15 cellular contexts compared by ENCODE assay signal in genomic region chr1:29416825-29417557, GRCh38.
A peak's percentile ranks its signal among the peaks of the same experiment; 100 is the strongest.
DNase-seq lines count a peak whose midpoint lies in the region; ATAC-seq and TF ChIP-seq lines count a peak whose summit lies in the region.
"Had no signal": no experiment of that assay in that cellular context is flagged by ENCODE, and none has a peak within 500 bp of the region (broad histone marks: within the 10 kb centered on the region; RNA-seq: fewer than 3 reads in every experiment).

No MANE protein-coding gene starts in this region.

- H3K4me3 ChIP-seq in SK-N-SH (ENCODE audit: low read depth in 2 of 2, low read length in 1 of 2): no peak overlapping the region
- no peak overlapping the region for H3K4me3 ChIP-seq in foreskin fibroblast (ENCODE audit: low read depth in 1 of 2, low read length in 2 of 2)
- no peak overlapping the region for H3K4me3 ChIP-seq in smooth muscle cell
- H3K4me3 ChIP-seq: suprapubic skin had no signal

- H3K9me2 ChIP-seq in SK-N-SH: no peaks in the 10 kb centered on the region

- TF ChIP-seq CTCF in SK-N-SH (IDR thresholded peaks at IDR 0.05) (no peak), foreskin fibroblast (IDR thresholded peaks at IDR 0.05; ENCODE audit: low read depth, low read length) (no peak), osteocyte (IDR thresholded peaks at IDR 0.05) (no peak), smooth muscle cell (IDR thresholded peaks at IDR 0.05; ENCODE audit: borderline replicate concordance, insufficient read depth, poor library complexity, severe bottlenecking) (no peak)

- H3F3A ChIP-seq in SK-N-SH (replicated peaks; ENCODE audit: insufficient read depth) (no peaks in the 10 kb centered on the region), smooth muscle cell (ENCODE audit: low read depth) (no peaks in the 10 kb centered on the region)

- ATAC-seq in SK-N-SH treated with all-trans-retinoic acid at 6 μM for 48 hours: no peak

- H3K4me1 Mint-ChIP-seq in osteocyte (ENCODE audit: unreplicated experiment): no peaks in the 10 kb centered on the region
- H3K4me1 Mint-ChIP-seq: CD8-positive, alpha-beta memory T cell; neural crest cell had no signal

- H3K27ac Mint-ChIP-seq in osteocyte (ENCODE audit: unreplicated experiment): no peak overlapping the region
- H3K27ac Mint-ChIP-seq: CD8-positive, alpha-beta memory T cell had no signal

- no peaks in the 10 kb centered on the region for H4K20me1 ChIP-seq in SK-N-SH (ENCODE audit: insufficient read depth)
- H4K20me1 ChIP-seq in smooth muscle cell (ENCODE audit: low read depth): no peaks in the 10 kb centered on the region

- no peak for TF ChIP-seq RAD21 in SK-N-SH (IDR thresholded peaks at IDR 0.05; ENCODE audit: low read length)

- H3K9me3 ChIP-seq in SK-N-SH (no peaks in the 10 kb centered on the region), smooth muscle cell (replicated peaks; ENCODE audit: low read depth) (no peaks in the 10 kb centered on the region)

- H3K27me3 ChIP-seq in SK-N-SH (ENCODE audit: insufficient read depth) (no peaks in the 10 kb centered on the region), smooth muscle cell (ENCODE audit: low read depth) (peaks cover 6% of the 10 kb centered on the region)

- H3K79me2 ChIP-seq in SK-N-SH (ENCODE audit: insufficient read depth) (no peaks in the 10 kb centered on the region), smooth muscle cell (ENCODE audit: low read depth) (no peaks in the 10 kb centered on the region)

- H3K9ac ChIP-seq in SK-N-SH: no peak overlapping the region
- no peak overlapping the region for H3K9ac ChIP-seq in smooth muscle cell (ENCODE audit: low read depth)

- no peak for TF ChIP-seq EP300 in SK-N-SH (IDR thresholded peaks at IDR 0.05; ENCODE audit: borderline replicate concordance in 1 of 2, low read depth in 1 of 2, low read length in 1 of 2)

- peak overlapping the region in 1 of 2 experiments; percentile 53; a peak in 2 of 4 replicates for H3K27ac ChIP-seq in SK-N-SH (ENCODE audit: low read depth in 2 of 2, low read length in 1 of 2)
- no peak overlapping the region for H3K27ac ChIP-seq in smooth muscle cell (ENCODE audit: low read depth)
- H3K27ac ChIP-seq: 22Rv1, suprapubic skin had no signal

- WGBS in SK-N-SH (ENCODE audit: low lambda C conversion rate): 52% methylated on average over 12 of the region's 14 CpGs
- WGBS in smooth muscle cell (ENCODE audit: low lambda C conversion rate): 83% methylated on average over 14 of the region's 14 CpGs

- no peak overlapping the region for H3K4me2 ChIP-seq in SK-N-SH
- H3K4me2 ChIP-seq in smooth muscle cell: no peak overlapping the region

- H3K27me3 Mint-ChIP-seq in osteocyte (ENCODE audit: unreplicated experiment): peaks cover 3% of the 10 kb centered on the region

- POLR2A ChIA-PET in SK-N-SH (lab: Yijun Ruan, JAX): no interaction called here

- H2AFZ ChIP-seq in SK-N-SH (ENCODE audit: low read depth): no peak overlapping the region
- H2AFZ ChIP-seq in smooth muscle cell (ENCODE audit: low read depth): no peak overlapping the region

- no peaks in the 10 kb centered on the region for H3K36me3 ChIP-seq in SK-N-SH (replicated peaks in 1 of 2; ENCODE audit: control insufficient read depth in 1 of 2, insufficient read depth in 2 of 2, low read length in 1 of 2)
- no peaks in the 10 kb centered on the region for H3K36me3 ChIP-seq in smooth muscle cell (ENCODE audit: low read depth)
- H3K36me3 ChIP-seq: suprapubic skin had no signal

- DNase-seq in SK-N-SH (no peak), foreskin fibroblast (peak; percentile 15 to 20), osteocyte (ENCODE audit: extremely low spot score, unreplicated experiment) (peak; percentile 75), retina (no peak), smooth muscle cell (lab: John Stamatoyannopoulos, UW; ENCODE audit: unreplicated experiment) (no peak)
- DNase-seq in central memory CD4-positive, alpha-beta T cell: no peak
- no peak for DNase-seq in stimulated activated CD8-positive, alpha-beta memory T cell treated with anti-CD3 and anti-CD28 coated beads, Interleukin-4, amount 100 ng/mL, for 48 hours
- DNase-seq: caudate nucleus; CD8-positive, alpha-beta memory T cell; Kasumi-1; NCI-H446 treated with DMSO at 0.1 percent for 48 hours had no signal

- peaks cover 0 to 25% of the 10 kb centered on the region in 2 experiments; a peak in 1 of 4 replicates for H3K4me1 ChIP-seq in SK-N-SH (ENCODE audit: control insufficient read depth in 1 of 2, insufficient read depth in 2 of 2, low read depth in 1 of 2, low read length in 1 of 2)
- H3K4me1 ChIP-seq in smooth muscle cell (ENCODE audit: low read depth): no peaks in the 10 kb centered on the region
- H3K4me1 ChIP-seq: suprapubic skin had no signal

- H3K36me3 Mint-ChIP-seq in osteocyte (ENCODE audit: unreplicated experiment): no peaks in the 10 kb centered on the region
- H3K36me3 Mint-ChIP-seq: CD8-positive, alpha-beta memory T cell had no signal

- peaks cover 7% of the 10 kb centered on the region for H3K9me3 Mint-ChIP-seq in osteocyte (ENCODE audit: unreplicated experiment)

- no peak overlapping the region for H3K4me3 Mint-ChIP-seq in osteocyte (ENCODE audit: unreplicated experiment)
- H3K4me3 Mint-ChIP-seq: CD8-positive, alpha-beta memory T cell; neural crest cell had no signal

- CTCF ChIA-PET in SK-N-SH (lab: Yijun Ruan, JAX): interaction anchor here (0.7 to 2.2 kb wide), 13 partner anchors 8 to 289 kb away, joined by 3 to 9 read pairs (median 4); no protein-coding TSS in a partner anchor

TF ChIP-seq in SK-N-SH, 30 proteins besides CTCF, POLR2A, EP300 and RAD21:
- TF ChIP-seq GATA2 (CRISPR knock-in tag; IDR thresholded peaks at IDR 0.05): peak; percentile 46; the same call in 1 of the 2 replicates
- no peak for TF ChIP-seq JUND (IDR thresholded peaks at IDR 0.05)

TF ChIP-seq in SK-N-SH treated with all-trans-retinoic acid at 6 μM for 48 hours, 23 proteins besides CTCF, POLR2A, EP300 and RAD21:
- TF ChIP-seq ARNTL (CRISPR knock-in tag; IDR thresholded peaks at IDR 0.05; ENCODE audit: borderline replicate concordance, low read depth): no peak
- no peak for TF ChIP-seq TSHZ2 (CRISPR knock-in tag; IDR thresholded peaks at IDR 0.05)
- no peak for TF ChIP-seq RARB (CRISPR knock-in tag; IDR thresholded peaks at IDR 0.05)
- TF ChIP-seq, protein P1, sequence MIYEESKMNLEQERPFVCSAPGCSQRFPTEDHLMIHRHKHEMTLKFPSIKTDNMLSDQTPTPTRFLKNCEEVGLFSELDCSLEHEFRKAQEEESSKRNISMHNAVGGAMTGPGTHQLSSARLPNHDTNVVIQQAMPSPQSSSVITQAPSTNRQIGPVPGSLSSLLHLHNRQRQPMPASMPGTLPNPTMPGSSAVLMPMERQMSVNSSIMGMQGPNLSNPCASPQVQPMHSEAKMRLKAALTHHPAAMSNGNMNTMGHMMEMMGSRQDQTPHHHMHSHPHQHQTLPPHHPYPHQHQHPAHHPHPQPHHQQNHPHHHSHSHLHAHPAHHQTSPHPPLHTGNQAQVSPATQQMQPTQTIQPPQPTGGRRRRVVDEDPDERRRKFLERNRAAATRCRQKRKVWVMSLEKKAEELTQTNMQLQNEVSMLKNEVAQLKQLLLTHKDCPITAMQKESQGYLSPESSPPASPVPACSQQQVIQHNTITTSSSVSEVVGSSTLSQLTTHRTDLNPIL (CRISPR knock-in tag; IDR thresholded peaks at IDR 0.05; ENCODE audit: low read depth): no peak
- no peak for TF ChIP-seq TOX (CRISPR knock-in tag; IDR thresholded peaks at IDR 0.05; ENCODE audit: borderline replicate concordance)
- TF ChIP-seq POU6F1 (CRISPR knock-in tag; IDR thresholded peaks at IDR 0.05; ENCODE audit: borderline replicate concordance, low read depth): no peak
- TF ChIP-seq ZFP30 (CRISPR knock-in tag; IDR thresholded peaks at IDR 0.05): no peak
- TF ChIP-seq ZFP3 (CRISPR knock-in tag; IDR thresholded peaks at IDR 0.05): no peak
TF ChIP-seq in SK-N-SH treated with all-trans-retinoic acid at 6 μM for 48 hours: peak in this region for 0.

Comparison
In these comparisons a context has a peak if more than half of its experiments do, and no peak if none do; other contexts are left out.
1. DNase-seq: peak in foreskin fibroblast (2 of 2) and osteocyte (single experiment); none in SK-N-SH (single experiment), central memory CD4-positive, alpha-beta T cell (single experiment), retina (single experiment), stimulated activated CD8-positive, alpha-beta memory T cell treated with anti-CD3 and anti-CD28 coated beads, Interleukin-4, amount 100 ng/mL, for 48 hours (single experiment) and smooth muscle cell (single experiment).